21 cellular contexts compared by ENCODE assay signal in genomic region chr11:78647986-78648875, GRCh38.
DNase-seq lines count a peak whose midpoint lies in the region; ATAC-seq and TF ChIP-seq lines count a peak whose summit lies in the region.
"Had no signal": no experiment of that assay in that cellular context is flagged by ENCODE, and none has a peak within 500 bp of the region (broad histone marks: within the 10 kb centered on the region; RNA-seq: fewer than 3 reads in every experiment).

No MANE protein-coding gene starts in this region.

- no peak overlapping the region for H3K18ac ChIP-seq in mesenchymal stem cell (ENCODE audit: low read depth in 1 of 2, low read length in 2 of 2)

- H2AK5ac ChIP-seq in mesenchymal stem cell (ENCODE audit: low read length, severe bottlenecking) = no peak overlapping the region

- CTCF ChIA-PET in SK-N-SH (lab: Yijun Ruan, JAX) (interaction anchor here (0.6 to 6.8 kb wide), 21 partner anchors 8 to 1507 kb away, joined by 3 to 103 read pairs (median 8); partner anchors contain the start of gene TENM4), GM10248 (lab: Yijun Ruan, JAX) (interaction anchor here (0.9 to 6.8 kb wide), 10 partner anchors 8 to 846 kb away, joined by 3 to 149 read pairs (median 12); no protein-coding TSS in a partner anchor)

- in situ Hi-C loops in GM13977 (cut with MboI; ENCODE audit: low pct_unique_long_range_greater_than_20kb, low sequenced_read_pairs, unreplicated experiment) = loop anchor here (25.0 kb wide), 1 partner anchor 439 kb away; no protein-coding TSS in a partner anchor

- no peak overlapping the region for H3K4me3 ChIP-seq in SK-N-SH (ENCODE audit: low read depth in 2 of 2, low read length in 1 of 2)
- no peak overlapping the region for H3K4me3 ChIP-seq in mesenchymal stem cell (ENCODE audit: insufficient read depth in 1 of 2, low read depth in 1 of 2, low read length in 2 of 2)
- H3K4me3 ChIP-seq: sigmoid colon, testis had no signal

- no peak overlapping the region for H4K8ac ChIP-seq in mesenchymal stem cell (ENCODE audit: low read length)

- H3K79me1 ChIP-seq in mesenchymal stem cell (replicated peaks; ENCODE audit: low read length, poor library complexity, severe bottlenecking) = no peaks in the 10 kb centered on the region

- peak overlapping the region in 1 of 2 experiments; percentile 5 for H2BK12ac ChIP-seq in mesenchymal stem cell (ENCODE audit: low read length in 2 of 2)

- ATAC-seq in SK-N-SH treated with all-trans-retinoic acid at 6 μM for 48 hours = no peak
- ATAC-seq: natural killer cell; stimulated activated effector memory CD8-positive, alpha-beta T cell treated with anti-CD3 and anti-CD28 coated beads, Interleukin-12 subunit alpha, Interleukin-12 subunit beta, amount 100 ng/mL, for 72 hours had no signal

- H3K9me3 ChIP-seq in SK-N-SH = no peaks in the 10 kb centered on the region
- no peaks in the 10 kb centered on the region for H3K9me3 ChIP-seq in mesenchymal stem cell (ENCODE audit: control insufficient read depth, low read length)
- H3K9me3 ChIP-seq: sigmoid colon, testis had no signal

- no peak overlapping the region for H3K23ac ChIP-seq in mesenchymal stem cell (ENCODE audit: low read length in 2 of 2)

- no peak overlapping the region for H2BK5ac ChIP-seq in mesenchymal stem cell (ENCODE audit: low read depth, low read length, poor library complexity, severe bottlenecking)

- no peak overlapping the region for H3K14ac ChIP-seq in mesenchymal stem cell (ENCODE audit: low read length in 2 of 2)

- POLR2A ChIA-PET in SK-N-SH (lab: Yijun Ruan, JAX) = interaction anchor here (0.6 kb wide), 1 partner anchor 846 kb away, joined by 3 read pairs; no protein-coding TSS in a partner anchor
- POLR2A ChIA-PET in GM10248 (lab: Yijun Ruan, JAX) = no interaction called here

- no peaks in the 10 kb centered on the region for H3F3A ChIP-seq in SK-N-SH (replicated peaks; ENCODE audit: insufficient read depth)

- no peak for TF ChIP-seq CTCF in SK-N-SH (IDR thresholded peaks at IDR 0.05)
- TF ChIP-seq CTCF in GM10248 (IDR thresholded peaks at IDR 0.05; ENCODE audit: control extremely low read depth, extremely low read depth, low read depth, missing control alignments) = no peak
- no peak for TF ChIP-seq CTCF in GM13977 (IDR thresholded peaks at IDR 0.05; ENCODE audit: extremely low read depth, insufficient read depth, missing control alignments)

- H3K27ac ChIP-seq in SK-N-SH (ENCODE audit: low read depth in 2 of 2, low read length in 1 of 2) (no peak overlapping the region), mesenchymal stem cell (ENCODE audit: low read length, poor library complexity, severe bottlenecking) (no peak overlapping the region)
- H3K27ac ChIP-seq: sigmoid colon, testis had no signal

- DNase-seq in SK-N-SH = peak; percentile 16
- peak; percentile 90 for DNase-seq in NCI-H1105 treated with DMSO at 0.1 percent for 48 hours (lab: John Stamatoyannopoulos, UW)
- peak; percentile 79 for DNase-seq in NCI-H69 (lab: John Stamatoyannopoulos, UW)
- DNase-seq in mesenchymal stem cell = no peak
- no peak for DNase-seq in GM10248 (ENCODE audit: extremely low spot score)
- no peak for DNase-seq in GM13977 (ENCODE audit: low spot score)
- DNase-seq in stimulated activated CD4-positive, alpha-beta T cell treated with anti-CD3 and anti-CD28 coated beads, Interleukin-15, amount 100 ng/mL, for 24 hours = no peak
- DNase-seq: activated CD4-positive, CD25-positive, alpha-beta regulatory T cell treated with anti-CD3 and anti-CD28 coated beads, Interleukin-2, amount 50 U/mL, for 72 hours; activated naive CD8-positive, alpha-beta T cell treated with anti-CD3 and anti-CD28 coated beads for 36 hours; C1 segment of cervical spinal cord; cerebellar nuclear complex; effector CD8-positive, alpha-beta T cell; MM.1S; natural killer cell; posterior cingulate gyrus; RPMI8226; sigmoid colon; T1000; testis had no signal

- H3K79me2 ChIP-seq in SK-N-SH (ENCODE audit: insufficient read depth) = no peaks in the 10 kb centered on the region

- no peaks in the 10 kb centered on the region for H3K27me3 ChIP-seq in SK-N-SH (ENCODE audit: insufficient read depth)
- peaks cover 7% of the 10 kb centered on the region in 2 experiments for H3K27me3 ChIP-seq in mesenchymal stem cell (ENCODE audit: control insufficient read depth in 1 of 2, insufficient read depth in 1 of 2, low read length in 2 of 2)
- H3K27me3 ChIP-seq: sigmoid colon, testis had no signal

- 69% methylated on average over 6 of the region's 9 CpGs for WGBS in SK-N-SH (ENCODE audit: low lambda C conversion rate)
- 91% methylated on average over 9 of the region's 9 CpGs for WGBS in mesenchymal stem cell

- H3K4me1 ChIP-seq in SK-N-SH (ENCODE audit: control insufficient read depth in 1 of 2, insufficient read depth in 2 of 2, low read depth in 1 of 2, low read length in 1 of 2) = peaks cover 0 to 17% of the 10 kb centered on the region in 2 experiments; a peak in 1 of 4 replicates
- no peaks in the 10 kb centered on the region for H3K4me1 ChIP-seq in mesenchymal stem cell (ENCODE audit: control insufficient read depth, insufficient read depth, low read depth, low read length)
- H3K4me1 ChIP-seq: sigmoid colon, testis had no signal

- H4K91ac ChIP-seq in mesenchymal stem cell (ENCODE audit: low read length) = peak overlapping the region; percentile 8

- no peaks in the 10 kb centered on the region for H3K36me3 ChIP-seq in SK-N-SH (replicated peaks in 1 of 2; ENCODE audit: control insufficient read depth in 1 of 2, insufficient read depth in 2 of 2, low read length in 1 of 2)
- no peaks in the 10 kb centered on the region for H3K36me3 ChIP-seq in mesenchymal stem cell (ENCODE audit: control insufficient read depth in 1 of 2, insufficient read depth in 2 of 2, low read depth in 1 of 2, low read length in 2 of 2)
- H3K36me3 ChIP-seq: sigmoid colon had no signal

- no peak overlapping the region for H2BK15ac ChIP-seq in mesenchymal stem cell (ENCODE audit: low read depth, poor library complexity, severe bottlenecking)

- TF ChIP-seq EP300 in SK-N-SH (IDR thresholded peaks at IDR 0.05; ENCODE audit: borderline replicate concordance in 1 of 2, low read depth in 1 of 2, low read length in 1 of 2) = no peak

- no peak overlapping the region for H3K9ac ChIP-seq in SK-N-SH
- no peak overlapping the region for H3K9ac ChIP-seq in mesenchymal stem cell (ENCODE audit: low read length)

- H4K20me1 ChIP-seq in SK-N-SH (ENCODE audit: insufficient read depth) = no peaks in the 10 kb centered on the region

- H3K4ac ChIP-seq in mesenchymal stem cell (ENCODE audit: low read depth in 1 of 2, low read length in 2 of 2) = no peak overlapping the region

- no peak overlapping the region for H2BK120ac ChIP-seq in mesenchymal stem cell (ENCODE audit: low read depth, low read length)

- no peak overlapping the region for H3K4me2 ChIP-seq in SK-N-SH
- H3K4me2 ChIP-seq in mesenchymal stem cell (ENCODE audit: low read length, poor library complexity, severe bottlenecking) = no peak overlapping the region

- no peak for TF ChIP-seq RAD21 in SK-N-SH (IDR thresholded peaks at IDR 0.05; ENCODE audit: low read length)

- H3K9me2 ChIP-seq in SK-N-SH = no peaks in the 10 kb centered on the region

- H2AFZ ChIP-seq in SK-N-SH (ENCODE audit: low read depth) (no peak overlapping the region), mesenchymal stem cell (ENCODE audit: low read depth, low read length) (no peak overlapping the region)

TF ChIP-seq in SK-N-SH, 30 proteins besides CTCF, POLR2A, EP300 and RAD21 (continues in another document):
- TF ChIP-seq PBX3 (IDR thresholded peaks at IDR 0.05) (no peak), CHD2 (IDR thresholded peaks at IDR 0.05; ENCODE audit: low read length, partially characterized antibody) (no peak)

TF ChIP-seq in SK-N-SH treated with all-trans-retinoic acid at 6 μM for 48 hours, 23 proteins besides CTCF, POLR2A, EP300 and RAD21 (continues in another document):
- TF ChIP-seq ZNF565 (CRISPR knock-in tag; conservative IDR thresholded peaks at IDR 0.05; ENCODE audit: low read depth) (no peak), TSHZ2 (CRISPR knock-in tag; IDR thresholded peaks at IDR 0.05) (no peak), TCF4 (CRISPR knock-in tag; IDR thresholded peaks at IDR 0.05; ENCODE audit: borderline replicate concordance) (no peak), PPARA (CRISPR knock-in tag; IDR thresholded peaks at IDR 0.05; ENCODE audit: borderline replicate concordance) (no peak), CREB5 (CRISPR knock-in tag; IDR thresholded peaks at IDR 0.05; ENCODE audit: low read depth) (no peak), ZC3H10 (CRISPR knock-in tag; IDR thresholded peaks at IDR 0.05) (no peak)

Comparison
In these comparisons a context has a peak if more than half of its experiments do, and no peak if none do; other contexts are left out.
1. DNase-seq: peak in SK-N-SH (single experiment), NCI-H1105 treated with DMSO at 0.1 percent for 48 hours (single experiment) and NCI-H69 (single experiment); none in mesenchymal stem cell (single experiment), GM10248 (single experiment), GM13977 (single experiment) and stimulated activated CD4-positive, alpha-beta T cell treated with anti-CD3 and anti-CD28 coated beads, Interleukin-15, amount 100 ng/mL, for 24 hours (single experiment).